1 cellular context compared by ENCODE assay signal in genomic region chr12:2795291-2796186, GRCh38.
TF ChIP-seq lines count a peak whose summit lies in the region.

No MANE protein-coding gene starts in this region.

TF ChIP-seq in HepG2, 621 proteins besides CTCF, POLR2A, EP300 and RAD21 (continued from another document and continues in another):
- TF ChIP-seq, protein P1, sequence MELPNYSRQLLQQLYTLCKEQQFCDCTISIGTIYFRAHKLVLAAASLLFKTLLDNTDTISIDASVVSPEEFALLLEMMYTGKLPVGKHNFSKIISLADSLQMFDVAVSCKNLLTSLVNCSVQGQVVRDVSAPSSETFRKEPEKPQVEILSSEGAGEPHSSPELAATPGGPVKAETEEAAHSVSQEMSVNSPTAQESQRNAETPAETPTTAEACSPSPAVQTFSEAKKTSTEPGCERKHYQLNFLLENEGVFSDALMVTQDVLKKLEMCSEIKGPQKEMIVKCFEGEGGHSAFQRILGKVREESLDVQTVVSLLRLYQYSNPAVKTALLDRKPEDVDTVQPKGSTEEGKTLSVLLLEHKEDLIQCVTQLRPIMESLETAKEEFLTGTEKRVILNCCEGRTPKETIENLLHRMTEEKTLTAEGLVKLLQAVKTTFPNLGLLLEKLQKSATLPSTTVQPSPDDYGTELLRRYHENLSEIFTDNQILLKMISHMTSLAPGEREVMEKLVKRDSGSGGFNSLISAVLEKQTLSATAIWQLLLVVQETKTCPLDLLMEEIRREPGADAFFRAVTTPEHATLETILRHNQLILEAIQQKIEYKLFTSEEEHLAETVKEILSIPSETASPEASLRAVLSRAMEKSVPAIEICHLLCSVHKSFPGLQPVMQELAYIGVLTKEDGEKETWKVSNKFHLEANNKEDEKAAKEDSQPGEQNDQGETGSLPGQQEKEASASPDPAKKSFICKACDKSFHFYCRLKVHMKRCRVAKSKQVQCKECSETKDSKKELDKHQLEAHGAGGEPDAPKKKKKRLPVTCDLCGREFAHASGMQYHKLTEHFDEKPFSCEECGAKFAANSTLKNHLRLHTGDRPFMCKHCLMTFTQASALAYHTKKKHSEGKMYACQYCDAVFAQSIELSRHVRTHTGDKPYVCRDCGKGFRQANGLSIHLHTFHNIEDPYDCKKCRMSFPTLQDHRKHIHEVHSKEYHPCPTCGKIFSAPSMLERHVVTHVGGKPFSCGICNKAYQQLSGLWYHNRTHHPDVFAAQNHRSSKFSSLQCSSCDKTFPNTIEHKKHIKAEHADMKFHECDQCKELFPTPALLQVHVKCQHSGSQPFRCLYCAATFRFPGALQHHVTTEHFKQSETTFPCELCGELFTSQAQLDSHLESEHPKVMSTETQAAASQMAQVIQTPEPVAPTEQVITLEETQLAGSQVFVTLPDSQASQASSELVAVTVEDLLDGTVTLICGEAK (IDR thresholded peaks at IDR 0.05) = no peak
- TF ChIP-seq, protein P1 (CRISPR knock-in tag; IDR thresholded peaks at IDR 0.05) = peak; percentile 94
- no peak for TF ChIP-seq ZNF639 (CRISPR knock-in tag; conservative IDR thresholded peaks at IDR 0.05)
- TF ChIP-seq ZNF576 (CRISPR knock-in tag; IDR thresholded peaks at IDR 0.05) = no peak
- TF ChIP-seq SIN3B (IDR thresholded peaks at IDR 0.05; ENCODE audit: low read length) = no peak
- no peak for TF ChIP-seq ERF (CRISPR knock-in tag; IDR thresholded peaks at IDR 0.05)
- no peak for TF ChIP-seq ZNF263 (CRISPR knock-in tag; IDR thresholded peaks at IDR 0.05)
- no peak for TF ChIP-seq RFX3 (CRISPR knock-in tag; IDR thresholded peaks at IDR 0.05)
- TF ChIP-seq, protein P2, sequence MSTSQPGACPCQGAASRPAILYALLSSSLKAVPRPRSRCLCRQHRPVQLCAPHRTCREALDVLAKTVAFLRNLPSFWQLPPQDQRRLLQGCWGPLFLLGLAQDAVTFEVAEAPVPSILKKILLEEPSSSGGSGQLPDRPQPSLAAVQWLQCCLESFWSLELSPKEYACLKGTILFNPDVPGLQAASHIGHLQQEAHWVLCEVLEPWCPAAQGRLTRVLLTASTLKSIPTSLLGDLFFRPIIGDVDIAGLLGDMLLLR (CRISPR knock-in tag; IDR thresholded peaks at IDR 0.05) = no peak
- TF ChIP-seq ZFP36L2 (CRISPR knock-in tag; IDR thresholded peaks at IDR 0.05) = no peak
- no peak for TF ChIP-seq FOXJ3 (CRISPR knock-in tag; IDR thresholded peaks at IDR 0.05; ENCODE audit: borderline replicate concordance)
- TF ChIP-seq MEIS1 (CRISPR knock-in tag; IDR thresholded peaks at IDR 0.05; ENCODE audit: borderline replicate concordance) = no peak
- no peak for TF ChIP-seq ZNF382 (CRISPR knock-in tag; IDR thresholded peaks at IDR 0.05; ENCODE audit: borderline replicate concordance)
- TF ChIP-seq BCL3 (CRISPR knock-in tag; IDR thresholded peaks at IDR 0.05) = no peak
- no peak for TF ChIP-seq PRDM4 (CRISPR knock-in tag; IDR thresholded peaks at IDR 0.05; ENCODE audit: borderline replicate concordance)
- TF ChIP-seq, protein P3, sequence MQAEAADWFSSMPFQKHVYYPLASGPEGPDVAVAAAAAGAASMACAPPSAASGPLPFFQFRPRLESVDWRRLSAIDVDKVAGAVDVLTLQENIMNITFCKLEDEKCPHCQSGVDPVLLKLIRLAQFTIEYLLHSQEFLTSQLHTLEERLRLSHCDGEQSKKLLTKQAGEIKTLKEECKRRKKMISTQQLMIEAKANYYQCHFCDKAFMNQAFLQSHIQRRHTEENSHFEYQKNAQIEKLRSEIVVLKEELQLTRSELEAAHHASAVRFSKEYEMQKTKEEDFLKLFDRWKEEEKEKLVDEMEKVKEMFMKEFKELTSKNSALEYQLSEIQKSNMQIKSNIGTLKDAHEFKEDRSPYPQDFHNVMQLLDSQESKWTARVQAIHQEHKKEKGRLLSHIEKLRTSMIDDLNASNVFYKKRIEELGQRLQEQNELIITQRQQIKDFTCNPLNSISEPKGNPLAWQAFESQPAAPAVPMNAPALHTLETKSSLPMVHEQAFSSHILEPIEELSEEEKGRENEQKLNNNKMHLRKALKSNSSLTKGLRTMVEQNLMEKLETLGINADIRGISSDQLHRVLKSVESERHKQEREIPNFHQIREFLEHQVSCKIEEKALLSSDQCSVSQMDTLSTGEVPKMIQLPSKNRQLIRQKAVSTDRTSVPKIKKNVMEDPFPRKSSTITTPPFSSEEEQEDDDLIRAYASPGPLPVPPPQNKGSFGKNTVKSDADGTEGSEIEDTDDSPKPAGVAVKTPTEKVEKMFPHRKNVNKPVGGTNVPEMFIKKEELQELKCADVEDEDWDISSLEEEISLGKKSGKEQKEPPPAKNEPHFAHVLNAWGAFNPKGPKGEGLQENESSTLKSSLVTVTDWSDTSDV (CRISPR knock-in tag; IDR thresholded peaks at IDR 0.05) = no peak
- TF ChIP-seq MYPOP (CRISPR knock-in tag; IDR thresholded peaks at IDR 0.05) = 0 out of 2 replicates have a peak, but pooled peaks have one; percentile 52
- no peak for TF ChIP-seq PHF21A (CRISPR knock-in tag; IDR thresholded peaks at IDR 0.05)
- TF ChIP-seq, protein P4, sequence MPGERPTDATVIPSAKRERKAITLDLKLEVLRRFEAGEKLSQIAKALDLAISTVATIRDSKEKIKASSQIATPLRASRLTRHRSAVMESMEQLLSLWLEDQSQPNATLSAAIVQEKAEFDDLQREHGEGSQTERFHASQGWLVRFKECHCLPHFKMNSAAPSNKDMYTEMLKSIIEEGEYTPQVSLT (CRISPR knock-in tag; IDR thresholded peaks at IDR 0.05; ENCODE audit: borderline replicate concordance, low read depth) = no peak
- TF ChIP-seq ZNF710 (CRISPR knock-in tag; IDR thresholded peaks at IDR 0.05; ENCODE audit: borderline replicate concordance) = no peak
